In genomic region chr10:110209926-110210662, GRCh38 we compare ENCODE assay signal across 1 cellular context.
TF ChIP-seq lines count a peak whose summit lies in the region.

No MANE protein-coding gene starts in this region.

TF ChIP-seq in H1, 55 proteins besides CTCF, POLR2A, EP300 and RAD21:
- TF ChIP-seq KDM4A (IDR thresholded peaks at IDR 0.05; ENCODE audit: low read depth, low read length, severe bottlenecking): peak; percentile 42
- TF ChIP-seq RNF2 (IDR thresholded peaks at IDR 0.05; ENCODE audit: borderline replicate concordance, low read depth, low read length, missing control alignments, poor library complexity, severe bottlenecking): no peak
- TF ChIP-seq TAF1 (IDR thresholded peaks at IDR 0.05; ENCODE audit: low read depth, low read length): 0 out of 2 replicates have a peak, but pooled peaks have one; percentile 5
- no peak for TF ChIP-seq SIX5 (IDR thresholded peaks at IDR 0.05; ENCODE audit: low read depth, low read length)
- no peak for TF ChIP-seq MAX (IDR thresholded peaks at IDR 0.05)
TF ChIP-seq in H1: peak in this region for 2.
